ENCODE assay signal across 1 cellular context in genomic region chr21:32135401-32136363, GRCh38.
TF ChIP-seq lines count a peak whose summit lies in the region.

No MANE protein-coding gene starts in this region.

TF ChIP-seq in GM12878, 131 proteins besides CTCF, POLR2A, EP300 and RAD21 (continued from another document):
- TF ChIP-seq BHLHE40 (IDR thresholded peaks at IDR 0.05; ENCODE audit: borderline replicate concordance in 1 of 2, low read depth in 2 of 2, low read length in 1 of 2) = peak in 1 of 2 experiments; percentile 37; a peak in 1 of 4 replicates
- peak; percentile 76; the same call in 1 of the 2 replicates for TF ChIP-seq MTA3 (IDR thresholded peaks at IDR 0.05; ENCODE audit: borderline replicate concordance, low read length)
- peak; percentile 85 for TF ChIP-seq CREM (IDR thresholded peaks at IDR 0.05; ENCODE audit: low read depth)
- TF ChIP-seq NBN (IDR thresholded peaks at IDR 0.05) = no peak
- no peak for TF ChIP-seq MYB (IDR thresholded peaks at IDR 0.05; ENCODE audit: borderline replicate concordance, low read depth, low read length)
- TF ChIP-seq EED (IDR thresholded peaks at IDR 0.05; ENCODE audit: low read depth) = peak; percentile 69; the same call in 1 of the 2 replicates
- peak; percentile 50; the same call in 1 of the 2 replicates for TF ChIP-seq PAX5 (IDR thresholded peaks at IDR 0.05; ENCODE audit: borderline replicate concordance, low read depth, low read length)
- no peak for TF ChIP-seq ZSCAN29 (IDR thresholded peaks at IDR 0.05)
- no peak for TF ChIP-seq HCFC1 (IDR thresholded peaks at IDR 0.05; ENCODE audit: low read length)
- peak; percentile 66 for TF ChIP-seq BCL11A (IDR thresholded peaks at IDR 0.05; ENCODE audit: low read depth, low read length)
- peak; percentile 82 for TF ChIP-seq ZBED1 (IDR thresholded peaks at IDR 0.05; ENCODE audit: borderline replicate concordance)
- peak in 1 of 2 experiments; percentile 92; a peak in 2 of 4 replicates for TF ChIP-seq CEBPB (IDR thresholded peaks at IDR 0.05; ENCODE audit: borderline replicate concordance in 1 of 2, low read depth in 2 of 2, low read length in 2 of 2)
- TF ChIP-seq JUNB (IDR thresholded peaks at IDR 0.05) = peak; percentile 60
- peak; percentile 100 for TF ChIP-seq MEF2A (IDR thresholded peaks at IDR 0.05; ENCODE audit: insufficient read depth, low read depth, low read length)
- TF ChIP-seq SMAD1 (IDR thresholded peaks at IDR 0.05; ENCODE audit: low read depth, partially characterized antibody) = no peak
- TF ChIP-seq BCLAF1 (IDR thresholded peaks at IDR 0.05) = no peak
- peak; percentile 31; the same call in 1 of the 2 replicates for TF ChIP-seq GABPA (IDR thresholded peaks at IDR 0.05; ENCODE audit: low read depth)
- 0 out of 2 replicates have a peak, but pooled peaks have one; percentile 32 for TF ChIP-seq ZNF384 (IDR thresholded peaks at IDR 0.05; ENCODE audit: borderline replicate concordance, low read depth, low read length)
